18 cellular contexts compared by ENCODE assay signal in the genomic region with DNA sequence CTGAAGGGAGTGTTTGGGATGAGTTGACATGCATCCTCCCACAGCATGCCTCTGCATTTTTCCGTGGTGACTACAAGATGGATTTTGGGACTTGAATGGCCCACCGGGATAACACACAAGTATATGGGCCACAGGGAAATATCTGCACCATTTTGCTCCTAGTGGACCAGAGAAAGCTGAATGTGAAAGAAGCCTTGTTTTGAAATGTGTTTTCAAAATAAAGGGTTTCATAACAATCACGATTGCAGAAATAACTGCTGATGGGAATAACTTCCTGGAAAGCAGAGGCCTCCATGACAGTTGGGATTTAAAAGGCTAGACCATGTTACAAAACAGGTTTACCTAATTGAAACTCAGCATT.
DNase-seq lines count a peak whose midpoint lies in the region; ATAC-seq and TF ChIP-seq lines count a peak whose summit lies in the region.
"Had no signal": no experiment of that assay in that cellular context is flagged by ENCODE, and none has a peak within 500 bp of the region (broad histone marks: within the 10 kb centered on the region; RNA-seq: fewer than 3 reads in every experiment).

No MANE protein-coding gene starts in this region.

- H3K4me3 Mint-ChIP-seq in HFFc6 (no peak overlapping the region), endodermal cell (no peak overlapping the region)

- H3K27ac ChIP-seq in endodermal cell (ENCODE audit: low read depth, low read length) = no peak overlapping the region
- H3K27ac ChIP-seq: BLaER1, RWPE1 had no signal

- 74 to 80% methylated on average over 3 of the region's 3 CpGs for WGBS in endodermal cell (ENCODE audit: insufficient coverage in 1 of 2, insufficient read length in 1 of 2), 2 experiments

- H3K9me3 Mint-ChIP-seq in HFFc6 (no peaks in the 10 kb centered on the region), endodermal cell (no peaks in the 10 kb centered on the region)

- no peak overlapping the region for H3K4me3 ChIP-seq in AG09309 (ENCODE audit: control insufficient read depth, low read depth, low read length)
- H3K4me3 ChIP-seq in cardiac fibroblast (replicated peaks in 1 of 2; ENCODE audit: low read depth in 2 of 2, low read length in 2 of 2) = no peak overlapping the region
- H3K4me3 ChIP-seq in endodermal cell (ENCODE audit: low read length) = no peak overlapping the region
- H3K4me3 ChIP-seq: BLaER1, esophagus muscularis mucosa had no signal

- no peak overlapping the region for H3K9ac ChIP-seq in endodermal cell (ENCODE audit: extremely low read depth, low read length, poor library complexity, severe bottlenecking)
- H3K9ac ChIP-seq: BLaER1 had no signal

- peaks cover 8% of the 10 kb centered on the region for H3K27me3 ChIP-seq in endodermal cell (ENCODE audit: control insufficient read depth, insufficient read depth, low read length, poor library complexity, severe bottlenecking)
- H3K27me3 ChIP-seq: BLaER1, esophagus muscularis mucosa had no signal

- no peak for TF ChIP-seq CTCF in AG09309 (IDR thresholded peaks at IDR 0.05; ENCODE audit: control insufficient read depth, insufficient read depth, low read depth, low read length, missing control alignments)
- TF ChIP-seq CTCF in HFFc6 (IDR thresholded peaks at IDR 0.05) = no peak
- no peak for TF ChIP-seq CTCF in cardiac fibroblast (IDR thresholded peaks at IDR 0.05; ENCODE audit: low read depth, low read length)
- TF ChIP-seq CTCF in endodermal cell (conservative IDR thresholded peaks at IDR 0.05) = no peak

- H3K36me3 Mint-ChIP-seq in HFFc6 (ENCODE audit: low read depth) (no peaks in the 10 kb centered on the region), endodermal cell (ENCODE audit: low read depth) (no peaks in the 10 kb centered on the region)

- DNase-seq in AG09309 (ENCODE audit: low read depth) (peak; percentile 39), HFFc6 (peak; percentile 65), cardiac fibroblast (ENCODE audit: low read depth in 2 of 2) (peak; percentile 54 to 59), left lobe of liver (ENCODE audit: low spot score) (no peak), GM19240 (ENCODE audit: insufficient read length, low spot score) (no peak), endodermal cell (no peak)
- no peak for DNase-seq in activated CD4-positive, CD25-positive, alpha-beta regulatory T cell treated with anti-CD3 and anti-CD28 coated beads, Interleukin-2, amount 50 U/mL, for 72 hours
- DNase-seq: activated CD4-positive, alpha-beta T cell treated with anti-CD3 and anti-CD28 coated beads for 48 hours; activated T-cell treated with anti-CD3 and anti-CD28 coated beads, Interleukin-2, amount 50 U/mL, for 1 hour; dermis blood vessel endothelial cell; MV-4-11; NCI-H82; posterior cingulate gyrus; T-helper 2 cell had no signal

- no peaks in the 10 kb centered on the region for H3K9me3 ChIP-seq in endodermal cell (ENCODE audit: control insufficient read depth, low read length)
- H3K9me3 ChIP-seq: BLaER1, esophagus muscularis mucosa had no signal

- H3K36me3 ChIP-seq in endodermal cell (ENCODE audit: control insufficient read depth, insufficient read depth, low read length) = no peaks in the 10 kb centered on the region
- H3K36me3 ChIP-seq: BLaER1, esophagus muscularis mucosa had no signal

- H3K4me1 Mint-ChIP-seq in HFFc6 (ENCODE audit: low read depth) (peaks cover 72% of the 10 kb centered on the region), endodermal cell (peaks cover 13% of the 10 kb centered on the region)

- peaks cover 15% of the 10 kb centered on the region for H3K4me1 ChIP-seq in endodermal cell (ENCODE audit: control insufficient read depth, insufficient read depth, low read length)
- H3K4me1 ChIP-seq: esophagus muscularis mucosa had no signal

- ATAC-seq in left lobe of liver (peak; percentile 35), GM19463 (IDR thresholded peaks at IDR 0.05; ENCODE audit: unreplicated experiment) (no peak)

- H3K27me3 Mint-ChIP-seq in HFFc6 (ENCODE audit: insufficient read depth) = peaks cover 2% of the 10 kb centered on the region
- peaks cover 3% of the 10 kb centered on the region for H3K27me3 Mint-ChIP-seq in endodermal cell (ENCODE audit: insufficient read depth)

- H3K27ac Mint-ChIP-seq in HFFc6 (peak overlapping the region; percentile 96), endodermal cell (no peak overlapping the region)

Comparison
In these comparisons a context has a peak if more than half of its experiments do, and no peak if none do; other contexts are left out.
1. DNase-seq: peak in AG09309 (single experiment), HFFc6 (single experiment) and cardiac fibroblast (2 of 2); none in left lobe of liver (single experiment), activated CD4-positive, CD25-positive, alpha-beta regulatory T cell treated with anti-CD3 and anti-CD28 coated beads, Interleukin-2, amount 50 U/mL, for 72 hours (single experiment), GM19240 (single experiment) and endodermal cell (single experiment).